1 cellular context compared by ENCODE assay signal in the genomic region with DNA sequence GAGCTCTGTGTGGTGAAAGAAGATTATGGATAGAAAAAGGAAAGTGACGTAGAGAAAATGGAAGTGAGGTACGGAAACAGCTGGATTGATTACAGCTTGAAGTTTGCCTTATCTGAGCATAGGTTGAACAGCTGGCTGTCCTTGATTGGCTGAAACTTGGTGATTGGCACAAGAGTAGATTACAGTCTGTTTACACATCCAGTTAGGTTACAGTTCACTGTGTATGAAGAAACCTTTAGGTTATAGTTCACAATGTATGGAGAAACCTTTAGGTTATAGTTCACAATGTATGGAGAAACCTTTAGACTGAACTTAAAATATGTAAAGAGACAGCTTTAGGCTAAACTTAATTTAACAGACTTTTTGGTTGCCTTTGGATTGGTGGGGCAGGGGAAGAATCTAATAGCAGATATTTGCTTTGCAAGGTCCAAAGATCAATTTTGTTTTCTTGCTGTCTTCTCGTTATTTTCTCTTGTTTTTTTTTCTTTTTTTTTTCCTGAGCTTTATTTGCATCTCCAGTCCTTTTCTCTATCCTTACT.
A peak's percentile ranks its signal among the peaks of the same experiment; 100 is the strongest.
TF ChIP-seq lines count a peak whose summit lies in the region.

No MANE protein-coding gene starts in this region.

TF ChIP-seq in K562, 482 proteins besides CTCF, POLR2A, EP300 and RAD21 (continued from another document and continues in another):
- TF ChIP-seq, protein P1, sequence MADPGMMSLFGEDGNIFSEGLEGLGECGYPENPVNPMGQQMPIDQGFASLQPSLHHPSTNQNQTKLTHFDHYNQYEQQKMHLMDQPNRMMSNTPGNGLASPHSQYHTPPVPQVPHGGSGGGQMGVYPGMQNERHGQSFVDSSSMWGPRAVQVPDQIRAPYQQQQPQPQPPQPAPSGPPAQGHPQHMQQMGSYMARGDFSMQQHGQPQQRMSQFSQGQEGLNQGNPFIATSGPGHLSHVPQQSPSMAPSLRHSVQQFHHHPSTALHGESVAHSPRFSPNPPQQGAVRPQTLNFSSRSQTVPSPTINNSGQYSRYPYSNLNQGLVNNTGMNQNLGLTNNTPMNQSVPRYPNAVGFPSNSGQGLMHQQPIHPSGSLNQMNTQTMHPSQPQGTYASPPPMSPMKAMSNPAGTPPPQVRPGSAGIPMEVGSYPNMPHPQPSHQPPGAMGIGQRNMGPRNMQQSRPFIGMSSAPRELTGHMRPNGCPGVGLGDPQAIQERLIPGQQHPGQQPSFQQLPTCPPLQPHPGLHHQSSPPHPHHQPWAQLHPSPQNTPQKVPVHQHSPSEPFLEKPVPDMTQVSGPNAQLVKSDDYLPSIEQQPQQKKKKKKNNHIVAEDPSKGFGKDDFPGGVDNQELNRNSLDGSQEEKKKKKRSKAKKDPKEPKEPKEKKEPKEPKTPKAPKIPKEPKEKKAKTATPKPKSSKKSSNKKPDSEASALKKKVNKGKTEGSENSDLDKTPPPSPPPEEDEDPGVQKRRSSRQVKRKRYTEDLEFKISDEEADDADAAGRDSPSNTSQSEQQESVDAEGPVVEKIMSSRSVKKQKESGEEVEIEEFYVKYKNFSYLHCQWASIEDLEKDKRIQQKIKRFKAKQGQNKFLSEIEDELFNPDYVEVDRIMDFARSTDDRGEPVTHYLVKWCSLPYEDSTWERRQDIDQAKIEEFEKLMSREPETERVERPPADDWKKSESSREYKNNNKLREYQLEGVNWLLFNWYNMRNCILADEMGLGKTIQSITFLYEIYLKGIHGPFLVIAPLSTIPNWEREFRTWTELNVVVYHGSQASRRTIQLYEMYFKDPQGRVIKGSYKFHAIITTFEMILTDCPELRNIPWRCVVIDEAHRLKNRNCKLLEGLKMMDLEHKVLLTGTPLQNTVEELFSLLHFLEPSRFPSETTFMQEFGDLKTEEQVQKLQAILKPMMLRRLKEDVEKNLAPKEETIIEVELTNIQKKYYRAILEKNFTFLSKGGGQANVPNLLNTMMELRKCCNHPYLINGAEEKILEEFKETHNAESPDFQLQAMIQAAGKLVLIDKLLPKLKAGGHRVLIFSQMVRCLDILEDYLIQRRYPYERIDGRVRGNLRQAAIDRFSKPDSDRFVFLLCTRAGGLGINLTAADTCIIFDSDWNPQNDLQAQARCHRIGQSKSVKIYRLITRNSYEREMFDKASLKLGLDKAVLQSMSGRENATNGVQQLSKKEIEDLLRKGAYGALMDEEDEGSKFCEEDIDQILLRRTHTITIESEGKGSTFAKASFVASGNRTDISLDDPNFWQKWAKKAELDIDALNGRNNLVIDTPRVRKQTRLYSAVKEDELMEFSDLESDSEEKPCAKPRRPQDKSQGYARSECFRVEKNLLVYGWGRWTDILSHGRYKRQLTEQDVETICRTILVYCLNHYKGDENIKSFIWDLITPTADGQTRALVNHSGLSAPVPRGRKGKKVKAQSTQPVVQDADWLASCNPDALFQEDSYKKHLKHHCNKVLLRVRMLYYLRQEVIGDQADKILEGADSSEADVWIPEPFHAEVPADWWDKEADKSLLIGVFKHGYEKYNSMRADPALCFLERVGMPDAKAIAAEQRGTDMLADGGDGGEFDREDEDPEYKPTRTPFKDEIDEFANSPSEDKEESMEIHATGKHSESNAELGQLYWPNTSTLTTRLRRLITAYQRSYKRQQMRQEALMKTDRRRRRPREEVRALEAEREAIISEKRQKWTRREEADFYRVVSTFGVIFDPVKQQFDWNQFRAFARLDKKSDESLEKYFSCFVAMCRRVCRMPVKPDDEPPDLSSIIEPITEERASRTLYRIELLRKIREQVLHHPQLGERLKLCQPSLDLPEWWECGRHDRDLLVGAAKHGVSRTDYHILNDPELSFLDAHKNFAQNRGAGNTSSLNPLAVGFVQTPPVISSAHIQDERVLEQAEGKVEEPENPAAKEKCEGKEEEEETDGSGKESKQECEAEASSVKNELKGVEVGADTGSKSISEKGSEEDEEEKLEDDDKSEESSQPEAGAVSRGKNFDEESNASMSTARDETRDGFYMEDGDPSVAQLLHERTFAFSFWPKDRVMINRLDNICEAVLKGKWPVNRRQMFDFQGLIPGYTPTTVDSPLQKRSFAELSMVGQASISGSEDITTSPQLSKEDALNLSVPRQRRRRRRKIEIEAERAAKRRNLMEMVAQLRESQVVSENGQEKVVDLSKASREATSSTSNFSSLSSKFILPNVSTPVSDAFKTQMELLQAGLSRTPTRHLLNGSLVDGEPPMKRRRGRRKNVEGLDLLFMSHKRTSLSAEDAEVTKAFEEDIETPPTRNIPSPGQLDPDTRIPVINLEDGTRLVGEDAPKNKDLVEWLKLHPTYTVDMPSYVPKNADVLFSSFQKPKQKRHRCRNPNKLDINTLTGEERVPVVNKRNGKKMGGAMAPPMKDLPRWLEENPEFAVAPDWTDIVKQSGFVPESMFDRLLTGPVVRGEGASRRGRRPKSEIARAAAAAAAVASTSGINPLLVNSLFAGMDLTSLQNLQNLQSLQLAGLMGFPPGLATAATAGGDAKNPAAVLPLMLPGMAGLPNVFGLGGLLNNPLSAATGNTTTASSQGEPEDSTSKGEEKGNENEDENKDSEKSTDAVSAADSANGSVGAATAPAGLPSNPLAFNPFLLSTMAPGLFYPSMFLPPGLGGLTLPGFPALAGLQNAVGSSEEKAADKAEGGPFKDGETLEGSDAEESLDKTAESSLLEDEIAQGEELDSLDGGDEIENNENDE (IDR thresholded peaks at IDR 0.05; ENCODE audit: low read depth, low read length) = no peak
- TF ChIP-seq CBFA2T2 (conservative IDR thresholded peaks at IDR 0.05) = peak; percentile 78
- TF ChIP-seq, protein P2, sequence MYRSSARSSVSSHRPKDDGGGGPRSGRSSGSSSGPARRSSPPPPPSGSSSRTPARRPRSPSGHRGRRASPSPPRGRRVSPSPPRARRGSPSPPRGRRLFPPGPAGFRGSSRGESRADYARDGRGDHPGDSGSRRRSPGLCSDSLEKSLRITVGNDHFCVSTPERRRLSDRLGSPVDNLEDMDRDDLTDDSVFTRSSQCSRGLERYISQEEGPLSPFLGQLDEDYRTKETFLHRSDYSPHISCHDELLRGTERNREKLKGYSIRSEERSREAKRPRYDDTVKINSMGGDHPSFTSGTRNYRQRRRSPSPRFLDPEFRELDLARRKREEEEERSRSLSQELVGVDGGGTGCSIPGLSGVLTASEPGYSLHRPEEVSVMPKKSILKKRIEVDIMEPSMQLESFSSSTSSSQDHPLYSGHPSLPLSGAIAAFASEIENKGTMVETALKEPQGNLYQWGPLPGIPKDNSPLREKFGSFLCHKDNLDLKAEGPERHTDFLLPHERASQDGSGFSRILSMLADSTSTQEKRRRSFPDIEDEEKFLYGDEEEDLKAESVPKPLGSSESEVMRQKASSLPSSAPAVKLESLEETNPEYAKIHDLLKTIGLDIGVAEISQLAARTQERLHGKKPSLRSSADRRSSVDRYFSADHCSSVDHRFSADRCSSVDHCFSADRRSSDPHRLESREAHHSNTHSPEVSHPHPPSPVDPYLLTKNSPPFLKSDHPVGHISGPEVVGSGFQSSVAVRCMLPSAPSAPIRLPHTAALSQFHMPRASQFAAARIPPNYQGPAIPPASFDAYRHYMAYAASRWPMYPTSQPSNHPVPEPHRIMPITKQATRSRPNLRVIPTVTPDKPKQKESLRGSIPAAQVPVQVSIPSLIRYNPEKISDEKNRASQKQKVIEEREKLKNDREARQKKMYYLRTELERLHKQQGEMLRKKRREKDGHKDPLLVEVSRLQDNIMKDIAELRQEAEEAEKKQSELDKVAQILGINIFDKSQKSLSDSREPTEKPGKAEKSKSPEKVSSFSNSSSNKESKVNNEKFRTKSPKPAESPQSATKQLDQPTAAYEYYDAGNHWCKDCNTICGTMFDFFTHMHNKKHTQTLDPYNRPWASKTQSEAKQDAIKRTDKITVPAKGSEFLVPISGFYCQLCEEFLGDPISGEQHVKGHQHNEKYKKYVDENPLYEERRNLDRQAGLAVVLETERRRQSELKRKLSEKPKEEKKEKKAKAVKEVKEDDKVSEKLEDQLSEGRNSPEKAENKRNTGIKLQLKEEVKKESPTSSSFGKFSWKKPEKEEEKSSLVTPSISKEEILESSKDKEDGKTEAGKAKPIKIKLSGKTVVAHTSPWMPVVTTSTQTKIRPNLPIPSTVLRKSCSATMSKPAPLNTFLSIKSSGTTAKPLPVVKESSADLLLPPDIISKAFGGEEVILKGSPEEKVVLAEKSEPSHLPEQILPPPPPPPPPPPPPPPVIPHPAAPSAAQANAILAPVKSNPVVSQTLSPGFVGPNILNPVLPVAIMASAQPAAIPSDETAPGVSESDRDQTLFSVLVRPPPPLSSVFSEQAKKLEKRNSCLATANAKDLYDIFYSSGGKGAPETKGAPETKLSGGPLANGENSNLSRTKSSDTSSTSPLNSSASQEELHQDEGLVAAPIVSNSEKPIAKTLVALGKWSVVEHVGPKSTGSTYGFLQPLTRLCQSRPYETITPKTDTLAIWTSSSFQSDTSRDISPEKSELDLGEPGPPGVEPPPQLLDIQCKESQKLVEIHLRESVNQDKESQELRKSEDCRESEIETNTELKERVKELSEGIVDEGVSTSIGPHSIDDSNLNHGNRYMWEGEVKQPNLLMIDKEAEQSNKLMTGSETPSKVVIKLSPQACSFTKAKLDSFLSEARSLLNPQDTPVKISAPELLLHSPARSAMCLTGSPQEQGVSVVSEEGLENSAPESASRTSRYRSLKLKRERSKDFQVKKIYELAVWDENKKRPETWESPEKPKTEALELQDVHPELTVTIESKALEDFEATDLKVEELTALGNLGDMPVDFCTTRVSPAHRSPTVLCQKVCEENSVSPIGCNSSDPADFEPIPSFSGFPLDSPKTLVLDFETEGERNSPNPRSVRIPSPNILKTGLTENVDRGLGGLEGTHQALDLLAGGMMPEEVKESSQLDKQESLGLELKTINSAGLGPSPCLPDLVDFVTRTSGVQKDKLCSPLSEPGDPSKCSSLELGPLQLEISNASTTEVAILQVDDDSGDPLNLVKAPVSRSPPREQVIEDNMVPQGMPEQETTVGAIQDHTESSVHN (IDR thresholded peaks at IDR 0.05; ENCODE audit: borderline replicate concordance in 1 of 2, low read depth in 1 of 2) = peak in 1 of 2 experiments; percentile 94; a peak in 2 of 4 replicates
- TF ChIP-seq ZBTB1 (CRISPR knock-in tag; IDR thresholded peaks at IDR 0.05; ENCODE audit: borderline replicate concordance, low read depth) = no peak
- peak; percentile 36; the same call in 1 of the 2 replicates for TF ChIP-seq STAT5A (IDR thresholded peaks at IDR 0.05; ENCODE audit: borderline replicate concordance, low read length)
- TF ChIP-seq RCOR1 (IDR thresholded peaks at IDR 0.05; ENCODE audit: borderline replicate concordance in 1 of 2, low read depth in 2 of 2, low read length in 2 of 2) = peak in 1 of 2 experiments; percentile 22; a peak in 1 of 4 replicates
- TF ChIP-seq MTA2 (IDR thresholded peaks at IDR 0.05; ENCODE audit: low read depth) = peak; percentile 51
- TF ChIP-seq, protein P3, sequence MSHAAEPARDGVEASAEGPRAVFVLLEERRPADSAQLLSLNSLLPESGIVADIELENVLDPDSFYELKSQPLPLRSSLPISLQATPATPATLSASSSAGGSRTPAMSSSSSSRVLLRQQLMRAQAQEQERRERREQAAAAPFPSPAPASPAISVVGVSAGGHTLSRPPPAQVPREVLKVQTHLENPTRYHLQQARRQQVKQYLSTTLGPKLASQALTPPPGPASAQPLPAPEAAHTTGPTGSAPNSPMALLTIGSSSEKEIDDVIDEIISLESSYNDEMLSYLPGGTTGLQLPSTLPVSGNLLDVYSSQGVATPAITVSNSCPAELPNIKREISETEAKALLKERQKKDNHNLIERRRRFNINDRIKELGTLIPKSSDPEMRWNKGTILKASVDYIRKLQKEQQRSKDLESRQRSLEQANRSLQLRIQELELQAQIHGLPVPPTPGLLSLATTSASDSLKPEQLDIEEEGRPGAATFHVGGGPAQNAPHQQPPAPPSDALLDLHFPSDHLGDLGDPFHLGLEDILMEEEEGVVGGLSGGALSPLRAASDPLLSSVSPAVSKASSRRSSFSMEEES (CRISPR knock-in tag; IDR thresholded peaks at IDR 0.05) = no peak
- TF ChIP-seq, protein P4, sequence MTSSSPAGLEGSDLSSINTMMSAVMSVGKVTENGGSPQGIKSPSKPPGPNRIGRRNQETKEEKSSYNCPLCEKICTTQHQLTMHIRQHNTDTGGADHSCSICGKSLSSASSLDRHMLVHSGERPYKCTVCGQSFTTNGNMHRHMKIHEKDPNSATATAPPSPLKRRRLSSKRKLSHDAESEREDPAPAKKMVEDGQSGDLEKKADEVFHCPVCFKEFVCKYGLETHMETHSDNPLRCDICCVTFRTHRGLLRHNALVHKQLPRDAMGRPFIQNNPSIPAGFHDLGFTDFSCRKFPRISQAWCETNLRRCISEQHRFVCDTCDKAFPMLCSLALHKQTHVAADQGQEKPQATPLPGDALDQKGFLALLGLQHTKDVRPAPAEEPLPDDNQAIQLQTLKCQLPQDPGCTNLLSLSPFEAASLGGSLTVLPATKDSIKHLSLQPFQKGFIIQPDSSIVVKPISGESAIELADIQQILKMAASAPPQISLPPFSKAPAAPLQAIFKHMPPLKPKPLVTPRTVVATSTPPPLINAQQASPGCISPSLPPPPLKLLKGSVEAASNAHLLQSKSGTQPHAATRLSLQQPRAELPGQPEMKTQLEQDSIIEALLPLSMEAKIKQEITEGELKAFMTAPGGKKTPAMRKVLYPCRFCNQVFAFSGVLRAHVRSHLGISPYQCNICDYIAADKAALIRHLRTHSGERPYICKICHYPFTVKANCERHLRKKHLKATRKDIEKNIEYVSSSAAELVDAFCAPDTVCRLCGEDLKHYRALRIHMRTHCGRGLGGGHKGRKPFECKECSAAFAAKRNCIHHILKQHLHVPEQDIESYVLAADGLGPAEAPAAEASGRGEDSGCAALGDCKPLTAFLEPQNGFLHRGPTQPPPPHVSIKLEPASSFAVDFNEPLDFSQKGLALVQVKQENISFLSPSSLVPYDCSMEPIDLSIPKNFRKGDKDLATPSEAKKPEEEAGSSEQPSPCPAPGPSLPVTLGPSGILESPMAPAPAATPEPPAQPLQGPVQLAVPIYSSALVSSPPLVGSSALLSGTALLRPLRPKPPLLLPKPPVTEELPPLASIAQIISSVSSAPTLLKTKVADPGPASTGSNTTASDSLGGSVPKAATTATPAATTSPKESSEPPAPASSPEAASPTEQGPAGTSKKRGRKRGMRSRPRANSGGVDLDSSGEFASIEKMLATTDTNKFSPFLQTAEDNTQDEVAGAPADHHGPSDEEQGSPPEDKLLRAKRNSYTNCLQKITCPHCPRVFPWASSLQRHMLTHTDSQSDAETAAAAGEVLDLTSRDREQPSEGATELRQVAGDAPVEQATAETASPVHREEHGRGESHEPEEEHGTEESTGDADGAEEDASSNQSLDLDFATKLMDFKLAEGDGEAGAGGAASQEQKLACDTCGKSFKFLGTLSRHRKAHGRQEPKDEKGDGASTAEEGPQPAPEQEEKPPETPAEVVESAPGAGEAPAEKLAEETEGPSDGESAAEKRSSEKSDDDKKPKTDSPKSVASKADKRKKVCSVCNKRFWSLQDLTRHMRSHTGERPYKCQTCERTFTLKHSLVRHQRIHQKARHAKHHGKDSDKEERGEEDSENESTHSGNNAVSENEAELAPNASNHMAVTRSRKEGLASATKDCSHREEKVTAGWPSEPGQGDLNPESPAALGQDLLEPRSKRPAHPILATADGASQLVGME (CRISPR knock-in tag; IDR thresholded peaks at IDR 0.05) = no peak
- no peak for TF ChIP-seq TCF7L2 (IDR thresholded peaks at IDR 0.05; ENCODE audit: low read depth, low read length)
- TF ChIP-seq MYNN (IDR thresholded peaks at IDR 0.05) = no peak
- no peak for TF ChIP-seq MYNN (CRISPR knock-in tag; IDR thresholded peaks at IDR 0.05)
- TF ChIP-seq MEIS2 (IDR thresholded peaks at IDR 0.05; ENCODE audit: partially characterized antibody) = peak; percentile 69
- TF ChIP-seq, protein P5, sequence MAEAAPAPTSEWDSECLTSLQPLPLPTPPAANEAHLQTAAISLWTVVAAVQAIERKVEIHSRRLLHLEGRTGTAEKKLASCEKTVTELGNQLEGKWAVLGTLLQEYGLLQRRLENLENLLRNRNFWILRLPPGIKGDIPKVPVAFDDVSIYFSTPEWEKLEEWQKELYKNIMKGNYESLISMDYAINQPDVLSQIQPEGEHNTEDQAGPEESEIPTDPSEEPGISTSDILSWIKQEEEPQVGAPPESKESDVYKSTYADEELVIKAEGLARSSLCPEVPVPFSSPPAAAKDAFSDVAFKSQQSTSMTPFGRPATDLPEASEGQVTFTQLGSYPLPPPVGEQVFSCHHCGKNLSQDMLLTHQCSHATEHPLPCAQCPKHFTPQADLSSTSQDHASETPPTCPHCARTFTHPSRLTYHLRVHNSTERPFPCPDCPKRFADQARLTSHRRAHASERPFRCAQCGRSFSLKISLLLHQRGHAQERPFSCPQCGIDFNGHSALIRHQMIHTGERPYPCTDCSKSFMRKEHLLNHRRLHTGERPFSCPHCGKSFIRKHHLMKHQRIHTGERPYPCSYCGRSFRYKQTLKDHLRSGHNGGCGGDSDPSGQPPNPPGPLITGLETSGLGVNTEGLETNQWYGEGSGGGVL (CRISPR knock-in tag; IDR thresholded peaks at IDR 0.05) = no peak
- no peak for TF ChIP-seq ZNF311 (CRISPR knock-in tag; IDR thresholded peaks at IDR 0.05)
